In the genomic region with DNA sequence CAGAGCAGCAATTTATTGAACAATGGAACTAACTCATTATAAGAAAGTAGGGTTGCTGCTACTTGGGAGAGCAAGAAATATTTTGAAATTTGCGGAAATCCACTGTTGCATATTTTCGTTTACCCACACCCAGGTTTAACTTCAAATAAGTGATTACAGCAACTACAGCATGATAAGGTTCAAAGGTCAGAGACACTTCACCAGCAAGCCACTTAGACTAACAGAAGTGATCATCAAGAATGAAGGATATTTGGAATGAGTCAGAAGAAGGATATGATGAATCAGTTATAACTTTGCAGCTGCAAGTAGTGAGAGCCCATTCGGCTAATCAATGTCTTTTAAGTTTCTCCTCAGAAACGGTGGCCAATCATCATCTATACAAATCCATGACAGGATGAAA, we compare ENCODE assay signal across 19 cellular contexts.
A peak's percentile ranks its signal among the peaks of the same experiment; 100 is the strongest.
DNase-seq lines count a peak whose midpoint lies in the region; ATAC-seq, FAIRE-seq and TF ChIP-seq lines count a peak whose summit lies in the region.
"Had no signal": no experiment of that assay in that cellular context is flagged by ENCODE, and none has a peak within 500 bp of the region (broad histone marks: within the 10 kb centered on the region; RNA-seq: fewer than 3 reads in every experiment).

No MANE protein-coding gene starts in this region.

- H3K27ac ChIP-seq in astrocyte (ENCODE audit: low read depth, low read length) = peak overlapping the region; percentile 92
- no peak overlapping the region for H3K27ac ChIP-seq in esophagus squamous epithelium
- H3K27ac ChIP-seq: stomach, vagina had no signal

- no peak for TF ChIP-seq POLR2A in esophagus squamous epithelium (IDR thresholded peaks at IDR 0.05)

- no peak overlapping the region for H3K4me3 Mint-ChIP-seq in astrocyte (ENCODE audit: unreplicated experiment)
- no peak overlapping the region for H3K4me3 Mint-ChIP-seq in activated T-cell treated with anti-CD3 and anti-CD28 coated beads, Interleukin-2, amount 50 U/mL, for 72 hours

- 74 to 83% methylated on average over 4 of the region's 4 CpGs for WGBS in esophagus squamous epithelium, 2 donors

- peak overlapping the region; percentile 89 for H3K27ac Mint-ChIP-seq in astrocyte (ENCODE audit: unreplicated experiment)
- no peak overlapping the region for H3K27ac Mint-ChIP-seq in activated T-cell treated with anti-CD3 and anti-CD28 coated beads, Interleukin-2, amount 50 U/mL, for 72 hours
- H3K27ac Mint-ChIP-seq: activated T-helper 2 cell treated with anti-CD3 and anti-CD28 coated beads, Interferon-gamma antibody, Interleukin-2, Interleukin-4, amounts not matched to agents 10 μg/mL and 5 μg/mL and 100 μg/mL, durations not matched to agents 14 hours and 24 hours and 36 hours had no signal

- H3K4me2 ChIP-seq in astrocyte (ENCODE audit: low read length) = peak overlapping the region; percentile 76

- no peaks in the 10 kb centered on the region for H3K27me3 ChIP-seq in astrocyte (ENCODE audit: insufficient read depth, low read length)
- no peaks in the 10 kb centered on the region for H3K27me3 ChIP-seq in esophagus squamous epithelium
- H3K27me3 ChIP-seq: stomach, vagina had no signal

- H3K9me3 ChIP-seq in astrocyte (ENCODE audit: insufficient read depth, low read depth, low read length) (no peaks in the 10 kb centered on the region), esophagus squamous epithelium (no peaks in the 10 kb centered on the region)
- H3K9me3 ChIP-seq: Caco-2, stomach, vagina had no signal

- H3K9me3 Mint-ChIP-seq in astrocyte (ENCODE audit: unreplicated experiment) = peaks cover 4% of the 10 kb centered on the region
- peaks cover 0 to 1% of the 10 kb centered on the region in 2 donors for H3K9me3 Mint-ChIP-seq in activated T-cell treated with anti-CD3 and anti-CD28 coated beads, Interleukin-2, amount 50 U/mL, for 72 hours
- H3K9me3 Mint-ChIP-seq: activated T-helper 2 cell treated with anti-CD3 and anti-CD28 coated beads, Interferon-gamma antibody, Interleukin-2, Interleukin-4, amounts not matched to agents 10 μg/mL and 5 μg/mL and 100 μg/mL, durations not matched to agents 14 hours and 24 hours and 36 hours had no signal

- intact Hi-C loops in esophagus squamous epithelium (cut with DNase I) = no loop called here

- DNase-seq in AG08396 (ENCODE audit: low spot score) (peak; percentile 7), LHCN-M2 (ENCODE audit: low read depth) (peak; percentile 72), astrocyte (ENCODE audit: low read depth) (peak; percentile 92), kidney glomerular epithelial cell (lab: John Stamatoyannopoulos, UW) (peak; percentile 60), NOMO-1 treated with dmso at 0.1 percent for 144 hours (lab: John Stamatoyannopoulos, UW; ENCODE audit: unreplicated experiment) (no peak), esophagus squamous epithelium (lab: John Stamatoyannopoulos, UW) (no peak)
- DNase-seq in activated T-cell treated with anti-CD3 and anti-CD28 coated beads, Interleukin-2, amount 50 U/mL, for 72 hours = no peak
- DNase-seq: amniotic stem cell, Caco-2, NCI-H1092, NCI-H748 treated with DMSO at 0.1 percent for 48 hours, retina, stomach, T-helper 2 cell had no signal

- H2AFZ ChIP-seq in astrocyte (ENCODE audit: low read depth, low read length) = no peak overlapping the region

- H3K9ac ChIP-seq in astrocyte (ENCODE audit: low read length) = peak overlapping the region; percentile 69

- H3K4me1 Mint-ChIP-seq in astrocyte (ENCODE audit: low read depth, unreplicated experiment) = peaks cover 22% of the 10 kb centered on the region
- H3K4me1 Mint-ChIP-seq in activated T-cell treated with anti-CD3 and anti-CD28 coated beads, Interleukin-2, amount 50 U/mL, for 72 hours (ENCODE audit: low read depth) = no peaks in the 10 kb centered on the region

- no peaks in the 10 kb centered on the region for H3K36me3 Mint-ChIP-seq in astrocyte (ENCODE audit: low read depth, unreplicated experiment)
- H3K36me3 Mint-ChIP-seq in activated T-cell treated with anti-CD3 and anti-CD28 coated beads, Interleukin-2, amount 50 U/mL, for 72 hours (ENCODE audit: insufficient read depth in 2 of 2) = no peaks in the 10 kb centered on the region

- no peak for ATAC-seq in HG03039 (IDR thresholded peaks at IDR 0.05; ENCODE audit: unreplicated experiment)
- ATAC-seq in activated T-cell treated with anti-CD3 and anti-CD28 coated beads, Interleukin-2, amount 50 U/mL, for 72 hours (replicated peaks in 1 of 2) = no peak

- TF ChIP-seq CTCF in astrocyte (IDR thresholded peaks at IDR 0.05; ENCODE audit: insufficient read depth, low read depth, low read length) (no peak), esophagus squamous epithelium (IDR thresholded peaks at IDR 0.05) (no peak)

- H3K4me1 ChIP-seq in astrocyte (ENCODE audit: insufficient read depth, low read length) (peaks cover 23% of the 10 kb centered on the region), esophagus squamous epithelium (no peaks in the 10 kb centered on the region)
- H3K4me1 ChIP-seq: stomach, vagina had no signal

- H4K20me1 ChIP-seq in astrocyte (ENCODE audit: insufficient read depth, low read length) = no peaks in the 10 kb centered on the region

- FAIRE-seq in astrocyte (lab: Jason Lieb, UNC) = no peak
- FAIRE-seq: colon, endometrium had no signal

- no peaks in the 10 kb centered on the region for H3K79me2 ChIP-seq in astrocyte (ENCODE audit: insufficient read depth, low read length)

- H3K36me3 ChIP-seq in astrocyte (ENCODE audit: insufficient read depth, low read length) = no peaks in the 10 kb centered on the region
- H3K36me3 ChIP-seq in esophagus squamous epithelium = no peaks in the 10 kb centered on the region
- H3K36me3 ChIP-seq: stomach, vagina had no signal

- H3K4me3 ChIP-seq in astrocyte (ENCODE audit: insufficient read depth, low read depth, low read length) (peak overlapping the region; percentile 6), esophagus squamous epithelium (no peak overlapping the region)
- H3K4me3 ChIP-seq: stomach, vagina had no signal

- H3K27me3 Mint-ChIP-seq in astrocyte (ENCODE audit: low read depth, unreplicated experiment) = no peaks in the 10 kb centered on the region
- H3K27me3 Mint-ChIP-seq in activated T-cell treated with anti-CD3 and anti-CD28 coated beads, Interleukin-2, amount 50 U/mL, for 72 hours (ENCODE audit: low read depth) = no peaks in the 10 kb centered on the region

Comparison
In these comparisons a context has a peak if more than half of its experiments do, and no peak if none do; other contexts are left out.
1. DNase-seq: peak in AG08396 (single experiment), LHCN-M2 (single experiment), astrocyte (single experiment) and kidney glomerular epithelial cell (single experiment); none in NOMO-1 treated with dmso at 0.1 percent for 144 hours (single experiment), esophagus squamous epithelium (single experiment) and activated T-cell treated with anti-CD3 and anti-CD28 coated beads, Interleukin-2, amount 50 U/mL, for 72 hours (0 of 2).